ENCODE assay signal across 9 cellular contexts in genomic region chr11:59429924-59430516, GRCh38. TPM values are rescaled to one million over a fixed set of nuclear protein-coding genes. Genes with fewer than 3 reads are reported as not detected.
A peak's percentile ranks its signal among the peaks of the same experiment; 100 is the strongest.
DNase-seq lines count a peak whose midpoint lies in the region; ATAC-seq, FAIRE-seq and TF ChIP-seq lines count a peak whose summit lies in the region.
"Had no signal": no experiment of that assay in that cellular context is flagged by ENCODE, and none has a peak within 500 bp of the region (broad histone marks: within the 10 kb centered on the region; RNA-seq: fewer than 3 reads in every experiment).

No MANE protein-coding gene starts in this region.

- H3K4me3 Mint-ChIP-seq in activated naive CD8-positive, alpha-beta T cell treated with anti-CD3 and anti-CD28 coated beads, Interleukin-2, amount 50 U/mL, for 24 hours: no peak overlapping the region
- H3K4me3 Mint-ChIP-seq: central memory CD8-positive, alpha-beta T cell had no signal

- peak; percentile 55 for DNase-seq in D341Med (ENCODE audit: low spot score)
- peak; percentile 58 for DNase-seq in NCI-H748 (lab: John Stamatoyannopoulos, UW; ENCODE audit: unreplicated experiment)
- DNase-seq in activated naive CD8-positive, alpha-beta T cell treated with anti-CD3 and anti-CD28 coated beads, Interleukin-2, amount 50 U/mL, for 24 hours: peak; percentile 27
- DNase-seq in kidney: no peak
- DNase-seq in testis: peak; percentile 47
- DNase-seq in T1000 (lab: John Stamatoyannopoulos, UW): no peak

- TF ChIP-seq POLR2A in testis (IDR thresholded peaks at IDR 0.05): no peak

- H3K27ac Mint-ChIP-seq in activated naive CD8-positive, alpha-beta T cell treated with anti-CD3 and anti-CD28 coated beads, Interleukin-2, amount 50 U/mL, for 24 hours: no peak overlapping the region

- H3K36me3 ChIP-seq in kidney (ENCODE audit: control insufficient read depth in 1 of 2, insufficient read depth in 2 of 2, low read length in 2 of 2) (no peaks in the 10 kb centered on the region), testis (ENCODE audit: low read depth, missing control alignments) (no peaks in the 10 kb centered on the region)

- H3K4me3 ChIP-seq in kidney (ENCODE audit: low read length in 2 of 2) (no peak overlapping the region), testis (no peak overlapping the region)

- H3K27me3 Mint-ChIP-seq in activated naive CD8-positive, alpha-beta T cell treated with anti-CD3 and anti-CD28 coated beads, Interleukin-2, amount 50 U/mL, for 24 hours: peaks cover 9% of the 10 kb centered on the region

- no peaks in the 10 kb centered on the region for H3K36me3 Mint-ChIP-seq in activated naive CD8-positive, alpha-beta T cell treated with anti-CD3 and anti-CD28 coated beads, Interleukin-2, amount 50 U/mL, for 24 hours (ENCODE audit: low read depth)

- intact Hi-C loops in kidney (cut with DNase I): loop anchor here (5.0 kb wide), 1 partner anchor 263 kb away; no protein-coding TSS in a partner anchor
- intact Hi-C loops in testis (cut with DNase I; ENCODE audit: low total_unique reads): no loop called here

- FAIRE-seq in kidney (lab: Jason Lieb, UNC): peak; percentile 58

- TF ChIP-seq CTCF in kidney (IDR thresholded peaks at IDR 0.05; ENCODE audit: borderline replicate concordance, extremely low read depth, insufficient read depth) (peak; percentile 75), testis (IDR thresholded peaks at IDR 0.05) (peak; percentile 41 to 77 (median 50))

- no peaks in the 10 kb centered on the region for H3K4me1 Mint-ChIP-seq in activated naive CD8-positive, alpha-beta T cell treated with anti-CD3 and anti-CD28 coated beads, Interleukin-2, amount 50 U/mL, for 24 hours
- H3K4me1 Mint-ChIP-seq: central memory CD8-positive, alpha-beta T cell had no signal

- WGBS in testis, 2 donors: 62 to 63% methylated on average over 4 of the region's 4 CpGs

- no peak overlapping the region for H3K9ac ChIP-seq in kidney (ENCODE audit: low read length in 2 of 2)

- H3K9me3 ChIP-seq in kidney (ENCODE audit: control insufficient read depth in 1 of 2, low read length in 2 of 2) (no peaks in the 10 kb centered on the region), testis (no peaks in the 10 kb centered on the region)

- no peaks in the 10 kb centered on the region for H3K27me3 ChIP-seq in testis

- no peaks in the 10 kb centered on the region for H3K9me3 Mint-ChIP-seq in activated naive CD8-positive, alpha-beta T cell treated with anti-CD3 and anti-CD28 coated beads, Interleukin-2, amount 50 U/mL, for 24 hours
- H3K9me3 Mint-ChIP-seq: central memory CD8-positive, alpha-beta T cell had no signal

- ATAC-seq in GM18858 (IDR thresholded peaks at IDR 0.05; ENCODE audit: unreplicated experiment): peak; percentile 79
- peak; percentile 83 for ATAC-seq in HG03280 (IDR thresholded peaks at IDR 0.05; ENCODE audit: unreplicated experiment)
- peak; percentile 40 for ATAC-seq in activated naive CD8-positive, alpha-beta T cell treated with anti-CD3 and anti-CD28 coated beads, Interleukin-2, amount 50 U/mL, for 24 hours

- H3K4me1 ChIP-seq in kidney (ENCODE audit: control insufficient read depth in 1 of 2, insufficient read depth in 1 of 2, low read depth in 1 of 2, low read length in 2 of 2): no peaks in the 10 kb centered on the region
- no peaks in the 10 kb centered on the region for H3K4me1 ChIP-seq in testis

- H3K27ac ChIP-seq in kidney (ENCODE audit: low read depth in 2 of 2, low read length in 2 of 2): no peak overlapping the region
- H3K27ac ChIP-seq in testis: no peak overlapping the region

RNA-seq across cellular contexts. Expression of gene OR5A2, which starts 3.8 kb away (rescaled TPM):
- not detected for total RNA-seq in kidney
- polyA plus RNA-seq in kidney (ENCODE audit: insufficient read depth, low read depth, low replicate concordance): not detected
- total RNA-seq in testis: under 1 TPM; 0.06 to 0.08 TPM
- not detected for polyA plus RNA-seq in testis (ENCODE audit: insufficient read depth, low read depth, low replicate concordance)

RNA-seq across cellular contexts. Expression of gene OR5A1, which starts 6.2 kb away (rescaled TPM):
- total RNA-seq in kidney: not detected
- polyA plus RNA-seq in kidney (ENCODE audit: insufficient read depth, low read depth, low replicate concordance): not detected
- 1 to 10 TPM in 1 of 2 donors, under 1 TPM in 1; 0.24 to 1.3 TPM for total RNA-seq in testis
- 0.21 TPM for polyA plus RNA-seq in testis (ENCODE audit: insufficient read depth, low read depth, low replicate concordance)

RNA-seq across cellular contexts. Expression of gene OR4D6, which starts 26.7 kb away (rescaled TPM):
- total RNA-seq in kidney (not detected), testis (not detected)
- polyA plus RNA-seq in kidney (ENCODE audit: insufficient read depth, low read depth, low replicate concordance) (not detected), testis (ENCODE audit: insufficient read depth, low read depth, low replicate concordance) (not detected)

RNA-seq across cellular contexts. Expression of gene OR4D10, which starts 43.1 kb away (rescaled TPM):
- not detected for total RNA-seq in kidney
- polyA plus RNA-seq in kidney (ENCODE audit: insufficient read depth, low read depth, low replicate concordance): not detected
- under 1 TPM in 1 of 2 donors, not detected in 1; 0.24 TPM for total RNA-seq in testis
- polyA plus RNA-seq in testis (ENCODE audit: insufficient read depth, low read depth, low replicate concordance): not detected

Comparison
In these comparisons a context has a peak if more than half of its experiments do, and no peak if none do; other contexts are left out.
1. DNase-seq: peak in D341Med (single experiment), NCI-H748 (single experiment), activated naive CD8-positive, alpha-beta T cell treated with anti-CD3 and anti-CD28 coated beads, Interleukin-2, amount 50 U/mL, for 24 hours (single experiment) and testis (single experiment); none in kidney (single experiment) and T1000 (single experiment).
2. Peak in every context shown above with its lines, with median percentiles within 50 percentile points of each other: ATAC-seq.